In genomic region chr17:54971147-54971546, GRCh38 we compare ENCODE assay signal across 15 cellular contexts. TPM values are rescaled to one million over a fixed set of nuclear protein-coding genes. Genes with fewer than 3 reads are reported as not detected.
DNase-seq lines count a peak whose midpoint lies in the region; ATAC-seq and TF ChIP-seq lines count a peak whose summit lies in the region.
"Had no signal": no experiment of that assay in that cellular context is flagged by ENCODE, and none has a peak within 500 bp of the region (broad histone marks: within the 10 kb centered on the region; RNA-seq: fewer than 3 reads in every experiment).

No MANE protein-coding gene starts in this region.

- peak; percentile 27 for ATAC-seq in HG03175 (IDR thresholded peaks at IDR 0.05; ENCODE audit: unreplicated experiment)
- ATAC-seq: PC-3 had no signal

- H3K36me3 ChIP-seq in CD4-positive, alpha-beta memory T cell (ENCODE audit: insufficient read depth, low read length): no peaks in the 10 kb centered on the region
- no peaks in the 10 kb centered on the region for H3K36me3 ChIP-seq in duodenal mucosa (ENCODE audit: control insufficient read depth in 1 of 2, insufficient read depth in 2 of 2, low read length in 2 of 2)

- peak overlapping the region in 4 of 7 donors; percentile 1 to 66 (median 30) for H3K27ac Mint-ChIP-seq in CD4-positive, alpha-beta memory T cell
- H3K27ac Mint-ChIP-seq in nephron: peak overlapping the region in 1 of 3 experiments; percentile 25
- H3K27ac Mint-ChIP-seq: CD4-positive, alpha-beta T cell had no signal

- peaks cover 28% of the 10 kb centered on the region for H3K4me1 ChIP-seq in CD4-positive, alpha-beta memory T cell (ENCODE audit: insufficient read depth, low read length)
- peaks cover 21 to 23% of the 10 kb centered on the region in 2 donors for H3K4me1 ChIP-seq in duodenal mucosa (ENCODE audit: control insufficient read depth in 1 of 2, insufficient read depth in 2 of 2, low read length in 2 of 2)

- H3K27me3 ChIP-seq in CD4-positive, alpha-beta memory T cell (ENCODE audit: insufficient read depth, low read length): no peaks in the 10 kb centered on the region
- no peaks in the 10 kb centered on the region for H3K27me3 ChIP-seq in duodenal mucosa (ENCODE audit: control insufficient read depth in 1 of 2, insufficient read depth in 2 of 2, low read length in 2 of 2)
- H3K27me3 ChIP-seq: SJCRH30 had no signal

- no peaks in the 10 kb centered on the region for H3K9me3 ChIP-seq in CD4-positive, alpha-beta memory T cell (ENCODE audit: control insufficient read depth in 1 of 2, low read length in 2 of 2)
- H3K9me3 ChIP-seq in duodenal mucosa (ENCODE audit: control insufficient read depth in 1 of 2, low read length in 2 of 2): no peaks in the 10 kb centered on the region
- H3K9me3 ChIP-seq: SJCRH30 had no signal

- DNase-seq in CD4-positive, alpha-beta memory T cell: no peak
- DNase-seq in hepatic stellate cell (ENCODE audit: low spot score) (no peak), NCI-H446 treated with DMSO at 0.1 percent for 48 hours (lab: John Stamatoyannopoulos, UW) (no peak), RKO (ENCODE audit: low spot score) (no peak), NCI-H187 treated with DMSO at 0.1 percent for 48 hours (lab: John Stamatoyannopoulos, UW) (no peak)
- DNase-seq: Calu3; CD4-positive, alpha-beta T cell; GF-D8; NCI-H1105; NCI-H524; PC-3; SJCRH30 had no signal

- no peak for TF ChIP-seq CTCF in nephron (IDR thresholded peaks at IDR 0.05; ENCODE audit: unreplicated experiment in 3 of 3)

- CTCF ChIA-PET in CD4-positive, alpha-beta memory T cell (lab: Charles Lee; ENCODE audit: partially characterized antibody): interaction anchor here (1.8 kb wide), 1 partner anchor 18 kb away, joined by 5 read pairs; no protein-coding TSS in a partner anchor

- no peaks in the 10 kb centered on the region for H3K27me3 Mint-ChIP-seq in CD4-positive, alpha-beta memory T cell
- H3K27me3 Mint-ChIP-seq in nephron (ENCODE audit: low read depth): no peaks in the 10 kb centered on the region
- H3K27me3 Mint-ChIP-seq: CD4-positive, alpha-beta T cell had no signal

- H3K4me3 ChIP-seq in CD4-positive, alpha-beta memory T cell (ENCODE audit: low read length in 2 of 2): no peak overlapping the region
- H3K4me3 ChIP-seq in duodenal mucosa (ENCODE audit: low read depth in 1 of 2, low read length in 2 of 2): no peak overlapping the region
- H3K4me3 ChIP-seq: SJCRH30 had no signal

- H3K4me3 Mint-ChIP-seq in CD4-positive, alpha-beta memory T cell: no peak overlapping the region
- H3K4me3 Mint-ChIP-seq in nephron: peak overlapping the region; percentile 43 to 63 (median 58)

- H3K9ac ChIP-seq in duodenal mucosa (ENCODE audit: low read depth in 1 of 2, low read length in 2 of 2): no peak overlapping the region

- intact Hi-C loops in CD4-positive, alpha-beta memory T cell (cut with micrococcal nuclease): no loop called here

- no peak overlapping the region for H3K27ac ChIP-seq in CD4-positive, alpha-beta memory T cell (ENCODE audit: low read depth, low read length)
- H3K27ac ChIP-seq in duodenal mucosa (ENCODE audit: low read depth, low read length): peak overlapping the region; percentile 30
- H3K27ac ChIP-seq: SJCRH30 had no signal

- H3K36me3 Mint-ChIP-seq in CD4-positive, alpha-beta memory T cell: peaks cover 0 to 3% of the 10 kb centered on the region in 2 donors
- H3K36me3 Mint-ChIP-seq in nephron (ENCODE audit: low read depth): peaks cover 17% of the 10 kb centered on the region

- peaks cover 8 to 22% (median 13%) of the 10 kb centered on the region in 4 donors for H3K4me1 Mint-ChIP-seq in CD4-positive, alpha-beta memory T cell
- peaks cover 17% of the 10 kb centered on the region for H3K4me1 Mint-ChIP-seq in nephron

- POLR2A ChIA-PET in CD4-positive, alpha-beta memory T cell (lab: Charles Lee; ENCODE audit: partially characterized antibody): no interaction called here

- no peaks in the 10 kb centered on the region for H3K9me3 Mint-ChIP-seq in CD4-positive, alpha-beta memory T cell
- peaks cover 5% of the 10 kb centered on the region for H3K9me3 Mint-ChIP-seq in nephron
- H3K9me3 Mint-ChIP-seq: CD4-positive, alpha-beta T cell had no signal

RNA-seq across cellular contexts. Expression of gene STXBP4, which starts 2.6 kb away (rescaled TPM):
- total RNA-seq in CD4-positive, alpha-beta memory T cell: 10 to 100 TPM; 11.1 to 12.8 TPM
- 1 to 10 TPM; 1.5 to 3.5 TPM for polyA plus RNA-seq in CD4-positive, alpha-beta memory T cell

RNA-seq across cellular contexts. Expression of gene COX11, which starts 2.7 kb away (rescaled TPM):
- total RNA-seq in CD4-positive, alpha-beta memory T cell: 10 to 100 TPM; 84.0 to 86.0 TPM
- polyA plus RNA-seq in CD4-positive, alpha-beta memory T cell: 10 to 100 TPM; 58.0 to 83.4 TPM

Comparison
In these comparisons a context has a peak if more than half of its experiments do, and no peak if none do; other contexts are left out.
1. H3K4me3 Mint-ChIP-seq: peak in nephron (3 of 3); none in CD4-positive, alpha-beta memory T cell (0 of 8).